In the genomic region with DNA sequence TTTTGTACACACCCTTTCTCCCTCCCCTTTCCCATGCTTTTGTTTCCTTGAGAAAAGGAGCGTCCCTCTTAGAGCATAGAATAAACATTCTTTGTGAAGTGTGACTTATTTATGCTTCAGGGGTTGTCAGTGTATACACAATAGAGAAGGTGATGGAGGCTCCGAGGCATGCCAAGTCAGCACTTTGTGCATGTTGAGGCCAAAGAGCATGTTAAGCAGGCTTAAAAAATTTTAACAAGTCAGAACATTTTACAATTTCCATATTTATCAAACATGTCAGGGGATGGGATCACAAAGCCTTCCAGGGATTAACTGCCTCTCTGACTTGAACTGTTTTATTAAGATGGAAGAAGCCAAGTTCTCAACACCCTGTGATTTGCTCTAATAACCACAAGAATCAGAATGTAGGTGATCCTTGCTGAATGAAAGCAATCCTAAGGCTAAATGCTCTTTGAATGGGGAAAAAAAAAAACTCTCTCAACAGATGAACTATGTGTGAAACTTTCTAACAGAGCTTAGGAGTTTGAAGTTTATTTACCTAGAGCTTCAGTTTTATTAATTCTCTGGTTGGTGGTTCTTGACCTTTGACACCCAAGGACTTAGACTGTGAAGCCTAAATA, we compare ENCODE assay signal across 13 cellular contexts.
DNase-seq lines count a peak whose midpoint lies in the region; ATAC-seq and TF ChIP-seq lines count a peak whose summit lies in the region.
"Had no signal": no experiment of that assay in that cellular context is flagged by ENCODE, and none has a peak within 500 bp of the region (broad histone marks: within the 10 kb centered on the region; RNA-seq: fewer than 3 reads in every experiment).

No MANE protein-coding gene starts in this region.

- in situ Hi-C loops in HAP-1 (cut with MboI; ENCODE audit: low sequenced_read_pairs) (no loop called here), Panc1 (cut with HindIII; ENCODE audit: low pct_unique_long_range_greater_than_20kb, low sequenced_read_pairs) (no loop called here)

- no peaks in the 10 kb centered on the region for H3K9me3 ChIP-seq in HAP-1
- H3K9me3 ChIP-seq in Panc1 (ENCODE audit: control insufficient read depth, insufficient read depth, low read depth, low read length): no peaks in the 10 kb centered on the region
- no peaks in the 10 kb centered on the region for H3K9me3 ChIP-seq in fibroblast of lung (ENCODE audit: control insufficient read depth, insufficient read depth, low read depth, low read length)

- 0 out of 2 replicates have a peak overlapping the region, but pooled peaks have one; percentile 17 for H3K27ac ChIP-seq in Panc1 (ENCODE audit: low read length)
- H3K27ac ChIP-seq in fibroblast of lung (ENCODE audit: insufficient read depth, low read length): no peak overlapping the region

- CTCF ChIA-PET in Panc1 (lab: Charles Lee): no interaction called here
- CTCF ChIA-PET in activated CD8-positive, alpha-beta T cell treated with anti-CD3 and anti-CD28 coated beads, Interleukin-2, amount 10 ng/mL, durations not matched to agents 7 days and 5 days (lab: Charles Lee): no interaction called here

- H3K27ac Mint-ChIP-seq in activated CD8-positive, alpha-beta T cell treated with anti-CD3 and anti-CD28 coated beads, Interleukin-2, amount 10 ng/mL, durations not matched to agents 7 days and 5 days: no peak overlapping the region
- H3K27ac Mint-ChIP-seq: activated naive CD4-positive, alpha-beta T cell treated with anti-CD3 and anti-CD28 coated beads for 36 hours; IgD-negative memory B cell; stimulated activated naive CD8-positive, alpha-beta T cell treated with anti-CD3 and anti-CD28 coated beads, Interleukin-15, amount 100 ng/mL, for 72 hours had no signal

- ATAC-seq in Panc1 (no peak), sciatic nerve (peak; percentile 67), HG03095 (IDR thresholded peaks at IDR 0.05; ENCODE audit: unreplicated experiment) (no peak)
- ATAC-seq in activated CD8-positive, alpha-beta T cell treated with anti-CD3 and anti-CD28 coated beads, Interleukin-2, amount 10 ng/mL, durations not matched to agents 7 days and 5 days: no peak
- ATAC-seq: stimulated activated naive CD8-positive, alpha-beta T cell treated with anti-CD3 and anti-CD28 coated beads, Interleukin-15, amount 100 ng/mL, for 72 hours had no signal

- peaks cover 1% of the 10 kb centered on the region for H3K4me1 Mint-ChIP-seq in activated CD8-positive, alpha-beta T cell treated with anti-CD3 and anti-CD28 coated beads, Interleukin-2, amount 10 ng/mL, durations not matched to agents 7 days and 5 days (ENCODE audit: low read depth)
- H3K4me1 Mint-ChIP-seq: IgD-negative memory B cell; stimulated activated naive CD8-positive, alpha-beta T cell treated with anti-CD3 and anti-CD28 coated beads, Interleukin-15, amount 100 ng/mL, for 72 hours had no signal

- no peak overlapping the region for H3K4me3 Mint-ChIP-seq in activated CD8-positive, alpha-beta T cell treated with anti-CD3 and anti-CD28 coated beads, Interleukin-2, amount 10 ng/mL, durations not matched to agents 7 days and 5 days
- H3K4me3 Mint-ChIP-seq: activated naive CD4-positive, alpha-beta T cell treated with anti-CD3 and anti-CD28 coated beads for 36 hours; IgD-negative memory B cell; stimulated activated naive CD8-positive, alpha-beta T cell treated with anti-CD3 and anti-CD28 coated beads, Interleukin-15, amount 100 ng/mL, for 72 hours had no signal

- no peak overlapping the region for H3K9ac ChIP-seq in fibroblast of lung (ENCODE audit: insufficient read depth, low read length)

- no peak overlapping the region for H3K4me3 ChIP-seq in HAP-1
- no peak overlapping the region for H3K4me3 ChIP-seq in Panc1 (ENCODE audit: low read depth in 2 of 2, low read length in 2 of 2)
- no peak overlapping the region for H3K4me3 ChIP-seq in fibroblast of lung (replicated peaks in 1 of 4; ENCODE audit: control extremely low read depth in 1 of 4, insufficient read depth in 1 of 4, low read depth in 3 of 4, low read length in 4 of 4)

- no peaks in the 10 kb centered on the region for H3K27me3 ChIP-seq in HAP-1 (ENCODE audit: low read depth)
- no peaks in the 10 kb centered on the region for H3K27me3 ChIP-seq in Panc1 (ENCODE audit: control insufficient read depth, insufficient read depth, low read length)
- no peaks in the 10 kb centered on the region for H3K27me3 ChIP-seq in fibroblast of lung (ENCODE audit: control insufficient read depth, insufficient read depth, low read length)

- POLR2A ChIA-PET in Panc1 (lab: Charles Lee): no interaction called here
- POLR2A ChIA-PET in activated CD8-positive, alpha-beta T cell treated with anti-CD3 and anti-CD28 coated beads, Interleukin-2, amount 10 ng/mL, durations not matched to agents 7 days and 5 days (lab: Charles Lee): no interaction called here

- no peak overlapping the region for H2AFZ ChIP-seq in fibroblast of lung (ENCODE audit: low read length)

- intact Hi-C loops in Panc1 (cut with micrococcal nuclease; ENCODE audit: unreplicated experiment): no loop called here
- intact Hi-C loops in sciatic nerve (cut with DNase I): no loop called here

- no peaks in the 10 kb centered on the region for H4K20me1 ChIP-seq in fibroblast of lung (ENCODE audit: control insufficient read depth, extremely low read depth, insufficient read depth, low read length)

- DNase-seq in HAP-1 (ENCODE audit: low spot score in 2 of 2): peak; percentile 83 to 96
- no peak for DNase-seq in Panc1 (ENCODE audit: low read depth, low spot score)
- peak; percentile 19 to 22 for DNase-seq in fibroblast of lung (ENCODE audit: low read depth in 2 of 2)
- no peak for DNase-seq in sciatic nerve (ENCODE audit: low spot score)
- DNase-seq in activated CD8-positive, alpha-beta T cell treated with anti-CD3 and anti-CD28 coated beads, Interleukin-2, amount 10 ng/mL, durations not matched to agents 7 days and 5 days: no peak
- no peak for DNase-seq in mesenteric fat pad (ENCODE audit: low spot score)
- no peak for DNase-seq in NCI-H524 (lab: John Stamatoyannopoulos, UW)
- DNase-seq: activated CD4-positive, alpha-beta T cell treated with anti-CD3 and anti-CD28 coated beads, Interleukin-2, amount 50 U/mL, for 48 hours; activated naive CD4-positive, alpha-beta T cell treated with anti-CD3 and anti-CD28 coated beads for 36 hours; NCI-H524 treated with DMSO at 0.1 percent for 48 hours; stimulated activated naive CD8-positive, alpha-beta T cell treated with anti-CD3 and anti-CD28 coated beads, Interleukin-15, amount 100 ng/mL, for 72 hours had no signal

- H3K36me3 ChIP-seq in HAP-1 (replicated peaks) (no peaks in the 10 kb centered on the region), Panc1 (ENCODE audit: control insufficient read depth, insufficient read depth, low read length) (no peaks in the 10 kb centered on the region), fibroblast of lung (ENCODE audit: control insufficient read depth, insufficient read depth, low read length) (no peaks in the 10 kb centered on the region)

- H3K79me2 ChIP-seq in fibroblast of lung (ENCODE audit: control insufficient read depth, insufficient read depth, low read length): no peaks in the 10 kb centered on the region

- no peaks in the 10 kb centered on the region for H3K36me3 Mint-ChIP-seq in activated CD8-positive, alpha-beta T cell treated with anti-CD3 and anti-CD28 coated beads, Interleukin-2, amount 10 ng/mL, durations not matched to agents 7 days and 5 days (ENCODE audit: low read depth)

- no peak for TF ChIP-seq CTCF in Panc1 (IDR thresholded peaks at IDR 0.05)
- TF ChIP-seq CTCF in fibroblast of lung (conservative IDR thresholded peaks at IDR 0.05 in 1 of 2, IDR thresholded peaks at IDR 0.05 in 1 of 2; ENCODE audit: low read depth in 1 of 2, low read length in 2 of 2): no peak

- H3K9me3 Mint-ChIP-seq in activated CD8-positive, alpha-beta T cell treated with anti-CD3 and anti-CD28 coated beads, Interleukin-2, amount 10 ng/mL, durations not matched to agents 7 days and 5 days (ENCODE audit: insufficient read depth): no peaks in the 10 kb centered on the region
- H3K9me3 Mint-ChIP-seq: activated naive CD4-positive, alpha-beta T cell treated with anti-CD3 and anti-CD28 coated beads for 36 hours; IgD-negative memory B cell; stimulated activated naive CD8-positive, alpha-beta T cell treated with anti-CD3 and anti-CD28 coated beads, Interleukin-15, amount 100 ng/mL, for 72 hours had no signal

- no peaks in the 10 kb centered on the region for H3K27me3 Mint-ChIP-seq in activated CD8-positive, alpha-beta T cell treated with anti-CD3 and anti-CD28 coated beads, Interleukin-2, amount 10 ng/mL, durations not matched to agents 7 days and 5 days (ENCODE audit: low read depth)
- H3K27me3 Mint-ChIP-seq: IgD-negative memory B cell; stimulated activated naive CD8-positive, alpha-beta T cell treated with anti-CD3 and anti-CD28 coated beads, Interleukin-15, amount 100 ng/mL, for 72 hours had no signal

- H3K4me1 ChIP-seq in HAP-1: peaks cover 35% of the 10 kb centered on the region
- no peaks in the 10 kb centered on the region for H3K4me1 ChIP-seq in Panc1 (ENCODE audit: control insufficient read depth, insufficient read depth, low read length)
- no peaks in the 10 kb centered on the region for H3K4me1 ChIP-seq in fibroblast of lung (ENCODE audit: control insufficient read depth, extremely low read depth, insufficient read depth, low read length)

- H3K4me2 ChIP-seq in fibroblast of lung (ENCODE audit: extremely low read depth, insufficient read depth, low read length): no peak overlapping the region

- BruUV-seq in Panc1 (replicated peaks; lab: Mats Ljungman, UMichigan): no TSS peak

Comparison
In these comparisons a context has a peak if more than half of its experiments do, and no peak if none do; other contexts are left out.
1. DNase-seq: peak in HAP-1 (2 of 2) and fibroblast of lung (2 of 2); none in Panc1 (single experiment), sciatic nerve (single experiment), activated CD8-positive, alpha-beta T cell treated with anti-CD3 and anti-CD28 coated beads, Interleukin-2, amount 10 ng/mL, durations not matched to agents 7 days and 5 days (single experiment), mesenteric fat pad (single experiment) and NCI-H524 (0 of 2).